Comparison of ENCODE assay signal across 1 cellular context in genomic region chr10:131650771-131651673, GRCh38.
TF ChIP-seq lines count a peak whose summit lies in the region.

No MANE protein-coding gene starts in this region.

TF ChIP-seq in H1, 55 proteins besides CTCF, POLR2A, EP300 and RAD21:
- TF ChIP-seq SIN3A (conservative IDR thresholded peaks at IDR 0.05 in 1 of 2, IDR thresholded peaks at IDR 0.05 in 1 of 2; ENCODE audit: low read depth in 1 of 2, low read length in 2 of 2) (peak; percentile 70 to 87; a peak in 2 of 4 replicates), MAX (IDR thresholded peaks at IDR 0.05) (peak; percentile 71), ZNF274 (IDR thresholded peaks at IDR 0.05; ENCODE audit: borderline replicate concordance, extremely low read depth, low read length) (no peak)
